Comparison of ENCODE assay signal across 23 cellular contexts in genomic region chr15:70627322-70627721, GRCh38.
"Had no signal": no experiment of that assay in that cellular context is flagged by ENCODE, and none has a peak within 500 bp of the region (broad histone marks: within the 10 kb centered on the region; RNA-seq: fewer than 3 reads in every experiment).

No MANE protein-coding gene starts in this region.

- H3K4me1 ChIP-seq: body of pancreas, heart right ventricle, parathyroid adenoma, thyroid gland had no signal

- H3K27ac ChIP-seq: body of pancreas, heart right ventricle, parathyroid adenoma, thyroid gland had no signal

- H3K36me3 ChIP-seq: heart right ventricle, thyroid gland had no signal

- DNase-seq: activated CD4-positive, alpha-beta T cell treated with anti-CD3 and anti-CD28 coated beads for 36 hours; activated CD4-positive, alpha-beta T cell treated with anti-CD3 and anti-CD28 coated beads, Interleukin-2, amount 50 U/mL, for 4 hours; activated CD8-positive, alpha-beta memory T cell treated with anti-CD3 and anti-CD28 coated beads, Interleukin-2, amount 50 U/mL, for 48 hours; activated naive CD4-positive, alpha-beta T cell; activated naive CD8-positive, alpha-beta T cell treated with anti-CD3 and anti-CD28 coated beads, Interleukin-2, amount 10 ng/mL, durations not matched to agents 7 days and 5 days; activated T-cell treated with anti-CD3 and anti-CD28 coated beads, Interleukin-2, amount 50 U/mL, for 4 hours; body of pancreas; caudate nucleus; effector CD4-positive, alpha-beta T cell; foreskin fibroblast; heart right ventricle; islet precursor cell; left cardiac atrium; nephron progenitor cell; nucleus accumbens; right cardiac atrium; stimulated activated CD4-positive, alpha-beta T cell treated with anti-CD3 and anti-CD28 coated beads, Interleukin-12 subunit alpha, Interleukin-12 subunit beta, amount 100 ng/mL, for 4 hours; stimulated activated CD4-positive, alpha-beta T cell treated with anti-CD3 and anti-CD28 coated beads, Interleukin-4, amount 100 ng/mL, for 4 hours; stimulated activated naive CD8-positive, alpha-beta T cell treated with anti-CD3 and anti-CD28 coated beads, Interleukin-15, Interleukin-2, amounts not matched to agents 100 U/mL and 50 U/mL, for 24 hours; T-helper 9 cell; thyroid gland had no signal

- H3K27me3 ChIP-seq: body of pancreas, heart right ventricle, thyroid gland had no signal

- H3K9me3 ChIP-seq: body of pancreas, thyroid gland had no signal

- H3K4me3 ChIP-seq: body of pancreas, heart right ventricle, thyroid gland had no signal

- H2AFZ ChIP-seq: parathyroid adenoma had no signal

- ATAC-seq: activated CD4-positive, alpha-beta T cell treated with anti-CD3 and anti-CD28 coated beads for 36 hours; activated T-cell treated with anti-CD3 and anti-CD28 coated beads, Interleukin-2, amount 50 U/mL, for 4 hours; body of pancreas; heart right ventricle; left cardiac atrium; right cardiac atrium; stimulated activated naive CD8-positive, alpha-beta T cell treated with anti-CD3 and anti-CD28 coated beads, Interleukin-15, Interleukin-2, amounts not matched to agents 100 U/mL and 50 U/mL, for 24 hours; WTC11 had no signal

- H3K9ac ChIP-seq: parathyroid adenoma had no signal
